ENCODE assay signal across 12 cellular contexts in genomic region chr1:54546651-54547348, GRCh38. TPM values are rescaled to one million over a fixed set of nuclear protein-coding genes. Genes with fewer than 3 reads are reported as not detected.
DNase-seq lines count a peak whose midpoint lies in the region; TF ChIP-seq lines count a peak whose summit lies in the region.
"Had no signal": no experiment of that assay in that cellular context is flagged by ENCODE, and none has a peak within 500 bp of the region (broad histone marks: within the 10 kb centered on the region; RNA-seq: fewer than 3 reads in every experiment).

No MANE protein-coding gene starts in this region.

- H3K36me3 Mint-ChIP-seq in endothelial cell (ENCODE audit: low read depth, unreplicated experiment) (peaks cover 10% of the 10 kb centered on the region), progenitor cell of endocrine pancreas (ENCODE audit: insufficient read depth) (no peaks in the 10 kb centered on the region)
- H3K36me3 Mint-ChIP-seq: neural progenitor cell had no signal

- H3K4me1 Mint-ChIP-seq in endothelial cell (ENCODE audit: unreplicated experiment) (peaks cover 52% of the 10 kb centered on the region), progenitor cell of endocrine pancreas (ENCODE audit: low read depth) (peaks cover 5% of the 10 kb centered on the region)

- peak; percentile 90 for DNase-seq in CMK (ENCODE audit: low read depth)
- DNase-seq in NOMO-1 (lab: John Stamatoyannopoulos, UW; ENCODE audit: unreplicated experiment in 2 of 2), result peak; percentile 61 to 76
- DNase-seq in endothelial cell (ENCODE audit: low spot score), result no peak
- DNase-seq in progenitor cell of endocrine pancreas (ENCODE audit: low spot score, unreplicated experiment), result no peak
- DNase-seq in kidney glomerular epithelial cell (lab: John Stamatoyannopoulos, UW), result no peak
- no peak for DNase-seq in NCI-H146 treated with DMSO at 0.1 percent for 48 hours (lab: John Stamatoyannopoulos, UW; ENCODE audit: unreplicated experiment)
- DNase-seq in activated gamma-delta T cell treated with Interleukin-2 at 50 U/mL for 16 hours, result no peak
- DNase-seq in activated CD4-positive, CD25-positive, alpha-beta regulatory T cell (lab: John Stamatoyannopoulos, UW), result no peak
- DNase-seq: activated CD4-positive, alpha-beta T cell treated with anti-CD3 and anti-CD28 coated beads, Interleukin-2, amount 50 U/mL, for 4 hours; GOT3 had no signal

- TF ChIP-seq CTCF in endothelial cell (IDR thresholded peaks at IDR 0.05; ENCODE audit: unreplicated experiment) (no peak), progenitor cell of endocrine pancreas (IDR thresholded peaks at IDR 0.05; ENCODE audit: unreplicated experiment) (no peak)

- H3K27me3 Mint-ChIP-seq in endothelial cell (ENCODE audit: unreplicated experiment) (peaks cover 14% of the 10 kb centered on the region), progenitor cell of endocrine pancreas (peaks cover 37% of the 10 kb centered on the region)
- H3K27me3 Mint-ChIP-seq: stimulated activated naive CD8-positive, alpha-beta T cell treated with anti-CD3 and anti-CD28 coated beads, Interleukin-15, Interleukin-2, amounts not matched to agents 100 ng/mL and 50 ng/mL, for 24 hours had no signal

- H3K9me3 Mint-ChIP-seq in endothelial cell (ENCODE audit: unreplicated experiment) (no peaks in the 10 kb centered on the region), progenitor cell of endocrine pancreas (ENCODE audit: low read depth) (no peaks in the 10 kb centered on the region)
- H3K9me3 Mint-ChIP-seq: neural progenitor cell; stimulated activated naive CD8-positive, alpha-beta T cell treated with anti-CD3 and anti-CD28 coated beads, Interleukin-15, Interleukin-2, amounts not matched to agents 100 ng/mL and 50 ng/mL, for 24 hours had no signal

- H3K4me3 Mint-ChIP-seq in endothelial cell (ENCODE audit: unreplicated experiment) (peak overlapping the region; percentile 40), progenitor cell of endocrine pancreas (ENCODE audit: low read depth) (no peak overlapping the region)
- H3K4me3 Mint-ChIP-seq: neural progenitor cell; stimulated activated naive CD8-positive, alpha-beta T cell treated with anti-CD3 and anti-CD28 coated beads, Interleukin-15, Interleukin-2, amounts not matched to agents 100 ng/mL and 50 ng/mL, for 24 hours had no signal

- H3K27ac Mint-ChIP-seq in endothelial cell (ENCODE audit: unreplicated experiment) (no peak overlapping the region), progenitor cell of endocrine pancreas (peak overlapping the region; percentile 26)
- H3K27ac Mint-ChIP-seq: neural progenitor cell; stimulated activated naive CD8-positive, alpha-beta T cell treated with anti-CD3 and anti-CD28 coated beads, Interleukin-15, Interleukin-2, amounts not matched to agents 100 ng/mL and 50 ng/mL, for 24 hours had no signal

RNA-seq across cellular contexts. Expression of gene ACOT11, which starts 1.2 kb away (rescaled TPM):
- total RNA-seq in endothelial cell (ENCODE audit: unreplicated experiment) (35.6 TPM), progenitor cell of endocrine pancreas (1.7 and 2.2 TPM in 2 replicates)

Comparison
In these comparisons a context has a peak if more than half of its experiments do, and no peak if none do; other contexts are left out.
1. DNase-seq: peak in CMK (single experiment) and NOMO-1 (2 of 2); none in endothelial cell (single experiment), progenitor cell of endocrine pancreas (single experiment), kidney glomerular epithelial cell (single experiment), NCI-H146 treated with DMSO at 0.1 percent for 48 hours (single experiment), activated gamma-delta T cell treated with Interleukin-2 at 50 U/mL for 16 hours (single experiment) and activated CD4-positive, CD25-positive, alpha-beta regulatory T cell (0 of 4).
2. RNA of gene ACOT11, which starts 1.2 kb away (total RNA-seq): 35.6 TPM in endothelial cell (single experiment); 1.7 to 2.2 TPM in progenitor cell of endocrine pancreas; every median in the first group is over 10 times any median in the second.